8 cellular contexts compared by ENCODE assay signal in genomic region chr21:36319767-36320420, GRCh38. TPM values are rescaled to one million over a fixed set of nuclear protein-coding genes. Genes with fewer than 3 reads are reported as not detected.
DNase-seq lines count a peak whose midpoint lies in the region; ATAC-seq lines count a peak whose summit lies in the region.

TSS of gene MORC3 (plus strand) at chr21:36320197. CDS start at chr21:36320265, 68 bp downstream.

- peak; percentile 77 to 99 (median 96) for DNase-seq in C1 segment of cervical spinal cord (lab: John Stamatoyannopoulos, UW)
- peak; percentile 97 for DNase-seq in NCI-H748 (lab: John Stamatoyannopoulos, UW; ENCODE audit: unreplicated experiment)
- DNase-seq in activated CD4-positive, alpha-beta T cell treated with anti-CD3 and anti-CD28 coated beads, Interleukin-2, amount 50 U/mL, for 1 hour = peak; percentile 97
- DNase-seq in cortex of kidney (lab: John Stamatoyannopoulos, UW) = peak; percentile 91
- peak; percentile 96 to 99 for DNase-seq in left colon
- DNase-seq in stimulated activated CD4-positive, alpha-beta T cell treated with anti-CD3 and anti-CD28 coated beads, Interleukin-1b, Interleukin-23, amount 100 ng/mL, for 48 hours = peak; percentile 98

- ATAC-seq in GM19351 (IDR thresholded peaks at IDR 0.05; ENCODE audit: unreplicated experiment) (peak; percentile 86), HG03521 (IDR thresholded peaks at IDR 0.05; ENCODE audit: unreplicated experiment) (peak; percentile 88), left colon (peak; percentile 91)

- intact Hi-C loops in left colon (cut with DNase I, micrococcal nuclease) = loop anchor here in 1 of 2 donors (10.0 kb wide), 1 partner anchor 55 kb away; no protein-coding TSS in a partner anchor

RNA-seq across cellular contexts. Expression of gene MORC3, which starts in this region (rescaled TPM):
- 10 to 100 TPM; 23.4 to 29.7 TPM for total RNA-seq in left colon

Comparison
In these comparisons a context has a peak if more than half of its experiments do, and no peak if none do; other contexts are left out.
1. Peak in every context shown above with its lines: DNase-seq and ATAC-seq.